Comparison of ENCODE assay signal across 1 cellular context in genomic region chr19:36225219-36225892, GRCh38.
TF ChIP-seq lines count a peak whose summit lies in the region.

No MANE protein-coding gene starts in this region.

TF ChIP-seq in K562, 482 proteins besides CTCF, POLR2A, EP300 and RAD21:
- TF ChIP-seq ARNT (IDR thresholded peaks at IDR 0.05) (no peak), ZC3H4 (CRISPR knock-in tag; IDR thresholded peaks at IDR 0.05; ENCODE audit: borderline replicate concordance) (no peak), ZFP30 (CRISPR knock-in tag; IDR thresholded peaks at IDR 0.05; ENCODE audit: borderline replicate concordance) (no peak), FOSL1 (tag; conservative IDR thresholded peaks at IDR 0.05) (peak; percentile 29; the same call in 1 of the 2 replicates)
